In genomic region chr1:179190861-179191260, GRCh38 we compare ENCODE assay signal across 1 cellular context.
A peak's percentile ranks its signal among the peaks of the same experiment; 100 is the strongest.
TF ChIP-seq lines count a peak whose summit lies in the region.

No MANE protein-coding gene starts in this region.

TF ChIP-seq in K562, 482 proteins besides CTCF, POLR2A, EP300 and RAD21 (continued from another document):
- TF ChIP-seq ZNF830 (CRISPR knock-in tag; IDR thresholded peaks at IDR 0.05) (no peak), SPI1 (IDR thresholded peaks at IDR 0.05; ENCODE audit: borderline replicate concordance, low read depth, low read length) (peak; percentile 85; the same call in 1 of the 2 replicates), NFRKB (IDR thresholded peaks at IDR 0.05; ENCODE audit: low read depth) (no peak), SP1 (CRISPR knock-in tag; IDR thresholded peaks at IDR 0.05) (no peak)
TF ChIP-seq in K562: peak in this region for 1.
